In genomic region chrX:95612350-95612749, GRCh38 we compare ENCODE assay signal across 29 cellular contexts.
"Had no signal": no experiment of that assay in that cellular context is flagged by ENCODE, and none has a peak within 500 bp of the region (broad histone marks: within the 10 kb centered on the region; RNA-seq: fewer than 3 reads in every experiment).

No MANE protein-coding gene starts in this region.

- H3K36me3 ChIP-seq: stomach, suprapubic skin, thoracic aorta, thyroid gland, tibial artery, tibial nerve, transverse colon, upper lobe of left lung, upper lobe of right lung, uterus, vagina had no signal

- H3K4me3 ChIP-seq: stomach, suprapubic skin, testis, thoracic aorta, thyroid gland, tibial artery, tibial nerve, transverse colon, upper lobe of left lung, upper lobe of right lung, uterus, vagina had no signal

- H3K4me1 ChIP-seq: stomach, suprapubic skin, testis, thyroid gland, tibial artery, tibial nerve, transverse colon, upper lobe of left lung, upper lobe of right lung, uterus, vagina had no signal

- ATAC-seq: stimulated activated effector memory CD8-positive, alpha-beta T cell treated with anti-CD3 and anti-CD28 coated beads, Interleukin-12 subunit alpha, Interleukin-12 subunit beta, amount 100 ng/mL, for 72 hours; stimulated activated memory B cell treated with anti-CD40 and anti-IgM and Interleukin-4, amounts not matched to agents 10 μg/mL and 1 μg/mL and 100 μg/mL, for 72 hours; stimulated activated naive B cell treated with anti-CD40 and anti-IgM and Interleukin-4, amounts not matched to agents 10 μg/mL and 1 μg/mL and 100 μg/mL, for 72 hours; stimulated activated naive CD8-positive, alpha-beta T cell treated with anti-CD3 and anti-CD28 coated beads, Interleukin-15, amount 100 ng/mL, for 72 hours; stimulated activated naive CD8-positive, alpha-beta T cell treated with anti-CD3 and anti-CD28 coated beads, Interleukin-15, Interleukin-2, amounts not matched to agents 100 U/mL and 50 U/mL, for 24 hours; upper lobe of right lung had no signal

- H3K9me3 Mint-ChIP-seq: type B pancreatic cell had no signal

- H3K9me3 ChIP-seq: suprapubic skin, testis, thoracic aorta, thyroid gland, transverse colon, upper lobe of right lung, uterus had no signal

- H3K27me3 ChIP-seq: stomach, suprapubic skin, testis, thyroid gland, tibial artery, tibial nerve, transverse colon, upper lobe of left lung, upper lobe of right lung, uterus, vagina had no signal

- H3K27ac Mint-ChIP-seq: stimulated activated effector memory CD8-positive, alpha-beta T cell treated with anti-CD3 and anti-CD28 coated beads, Interleukin-12 subunit alpha, Interleukin-12 subunit beta, amount 100 ng/mL, for 72 hours; stimulated activated memory B cell treated with anti-CD40 and anti-IgM and Interleukin-4, amounts not matched to agents 10 μg/mL and 1 μg/mL and 100 μg/mL, for 72 hours; stimulated activated naive B cell treated with anti-CD40 and anti-IgM and Interleukin-4, amounts not matched to agents 10 μg/mL and 1 μg/mL and 100 μg/mL, for 72 hours; stimulated activated naive CD8-positive, alpha-beta T cell treated with anti-CD3 and anti-CD28 coated beads, Interleukin-15, amount 100 ng/mL, for 72 hours; stimulated activated naive CD8-positive, alpha-beta T cell treated with anti-CD3 and anti-CD28 coated beads, Interleukin-15, Interleukin-2, amounts not matched to agents 100 ng/mL and 50 ng/mL, for 24 hours; type B pancreatic cell had no signal

- DNase-seq: stimulated activated CD4-positive, alpha-beta T cell treated with anti-CD3 and anti-CD28 coated beads, Interleukin-2, amount 100 ng/mL, for 48 hours; stimulated activated CD4-positive, alpha-beta T cell treated with anti-CD3 and anti-CD28 coated beads, Interleukin-4, amount 100 ng/mL, for 1 hour; stimulated activated CD4-positive, alpha-beta T cell treated with anti-CD3 and anti-CD28 coated beads, Interleukin-4, amount 100 ng/mL, for 24 hours; stimulated activated CD4-positive, alpha-beta T cell treated with anti-CD3 and anti-CD28 coated beads, Interleukin-4, amount 100 ng/mL, for 4 hours; stimulated activated CD8-positive, alpha-beta memory T cell treated with anti-CD3 and anti-CD28 coated beads, Interleukin-4, amount 100 ng/mL, for 48 hours; stimulated activated naive B cell treated with anti-CD40 and anti-IgM and Interleukin-4, amounts not matched to agents 10 μg/mL and 1 μg/mL and 100 μg/mL, for 72 hours; stimulated activated naive CD4-positive, alpha-beta T cell; stimulated activated naive CD4-positive, alpha-beta T cell treated with Interleukin-2 at 50 U/mL for 16 hours; stimulated activated naive CD8-positive, alpha-beta T cell treated with anti-CD3 and anti-CD28 coated beads, Interleukin-15, amount 100 ng/mL, for 72 hours; stimulated activated naive CD8-positive, alpha-beta T cell treated with anti-CD3 and anti-CD28 coated beads, Interleukin-15, Interleukin-2, amounts not matched to agents 100 U/mL and 50 U/mL, for 24 hours; stomach; substantia nigra; testis; thyroid gland; tibial artery; transverse colon; trophoblast cell; upper lobe of left lung; upper lobe of right lung; uterus had no signal

- FAIRE-seq: urothelium cell line had no signal

- H3K27me3 Mint-ChIP-seq: stimulated activated memory B cell treated with anti-CD40 and anti-IgM and Interleukin-4, amounts not matched to agents 10 μg/mL and 1 μg/mL and 100 μg/mL, for 72 hours; stimulated activated naive B cell treated with anti-CD40 and anti-IgM and Interleukin-4, amounts not matched to agents 10 μg/mL and 1 μg/mL and 100 μg/mL, for 72 hours; stimulated activated naive CD8-positive, alpha-beta T cell treated with anti-CD3 and anti-CD28 coated beads, Interleukin-15, amount 100 ng/mL, for 72 hours; stimulated activated naive CD8-positive, alpha-beta T cell treated with anti-CD3 and anti-CD28 coated beads, Interleukin-15, Interleukin-2, amounts not matched to agents 100 ng/mL and 50 ng/mL, for 24 hours; type B pancreatic cell had no signal

- H3K4me1 Mint-ChIP-seq: stimulated activated effector memory CD8-positive, alpha-beta T cell treated with anti-CD3 and anti-CD28 coated beads, Interleukin-12 subunit alpha, Interleukin-12 subunit beta, amount 100 ng/mL, for 72 hours; stimulated activated memory B cell treated with anti-CD40 and anti-IgM and Interleukin-4, amounts not matched to agents 10 μg/mL and 1 μg/mL and 100 μg/mL, for 72 hours; stimulated activated naive B cell treated with anti-CD40 and anti-IgM and Interleukin-4, amounts not matched to agents 10 μg/mL and 1 μg/mL and 100 μg/mL, for 72 hours; stimulated activated naive CD8-positive, alpha-beta T cell treated with anti-CD3 and anti-CD28 coated beads, Interleukin-15, amount 100 ng/mL, for 72 hours had no signal

- H3K36me3 Mint-ChIP-seq: stimulated activated effector memory CD8-positive, alpha-beta T cell treated with anti-CD3 and anti-CD28 coated beads, Interleukin-12 subunit alpha, Interleukin-12 subunit beta, amount 100 ng/mL, for 72 hours; stimulated activated memory B cell treated with anti-CD40 and anti-IgM and Interleukin-4, amounts not matched to agents 10 μg/mL and 1 μg/mL and 100 μg/mL, for 72 hours; type B pancreatic cell had no signal

- H3K27ac ChIP-seq: stomach, suprapubic skin, testis, thoracic aorta, thyroid gland, tibial artery, tibial nerve, transverse colon, upper lobe of left lung, upper lobe of right lung, uterus, vagina had no signal

- H3K4me3 Mint-ChIP-seq: stimulated activated effector memory CD8-positive, alpha-beta T cell treated with anti-CD3 and anti-CD28 coated beads, Interleukin-12 subunit alpha, Interleukin-12 subunit beta, amount 100 ng/mL, for 72 hours; stimulated activated memory B cell treated with anti-CD40 and anti-IgM and Interleukin-4, amounts not matched to agents 10 μg/mL and 1 μg/mL and 100 μg/mL, for 72 hours; stimulated activated naive B cell treated with anti-CD40 and anti-IgM and Interleukin-4, amounts not matched to agents 10 μg/mL and 1 μg/mL and 100 μg/mL, for 72 hours; stimulated activated naive CD8-positive, alpha-beta T cell treated with anti-CD3 and anti-CD28 coated beads, Interleukin-15, amount 100 ng/mL, for 72 hours; stimulated activated naive CD8-positive, alpha-beta T cell treated with anti-CD3 and anti-CD28 coated beads, Interleukin-15, Interleukin-2, amounts not matched to agents 100 ng/mL and 50 ng/mL, for 24 hours; type B pancreatic cell had no signal
